In the genomic region with DNA sequence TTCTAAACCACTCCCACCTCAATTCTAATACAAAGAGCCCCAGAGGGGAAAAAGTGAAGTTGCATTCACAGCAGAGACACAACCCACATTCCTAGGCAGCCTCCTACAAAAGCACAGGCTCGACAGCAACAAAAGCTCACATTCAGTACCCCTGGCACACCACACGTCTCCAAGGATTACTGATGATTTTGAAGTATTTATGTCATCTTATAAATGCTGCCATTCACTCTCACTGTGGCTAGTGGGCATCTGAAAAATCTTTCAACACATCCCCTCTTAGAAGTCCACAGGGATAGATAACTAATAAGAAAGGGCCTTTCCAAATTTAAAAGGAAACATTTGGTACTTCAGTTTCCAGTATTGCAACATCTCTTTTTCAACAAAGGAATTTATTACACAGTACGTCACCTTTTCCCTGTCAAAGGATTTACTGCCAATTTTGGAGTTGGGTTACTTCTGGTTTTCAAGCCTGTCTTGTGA, we compare ENCODE assay signal across 8 cellular contexts.
DNase-seq lines count a peak whose midpoint lies in the region; ATAC-seq and TF ChIP-seq lines count a peak whose summit lies in the region.
"Had no signal": no experiment of that assay in that cellular context is flagged by ENCODE, and none has a peak within 500 bp of the region (broad histone marks: within the 10 kb centered on the region; RNA-seq: fewer than 3 reads in every experiment).

No MANE protein-coding gene starts in this region.

- intact Hi-C loops in right lobe of liver (cut with DNase I) (no loop called here), upper lobe of right lung (cut with DNase I) (no loop called here)

- H3K36me3 ChIP-seq in right lobe of liver (no peaks in the 10 kb centered on the region), upper lobe of right lung (no peaks in the 10 kb centered on the region)

- H3K4me3 ChIP-seq in coronary artery (no peak overlapping the region), right lobe of liver (no peak overlapping the region), upper lobe of right lung (no peak overlapping the region)

- H3K9me3 ChIP-seq in right lobe of liver = no peaks in the 10 kb centered on the region
- H3K9me3 ChIP-seq in upper lobe of right lung = no peaks in the 10 kb centered on the region

- H3K27me3 ChIP-seq in right lobe of liver (no peaks in the 10 kb centered on the region), upper lobe of right lung (no peaks in the 10 kb centered on the region)

- 41% methylated on average over 3 of the region's 3 CpGs for WGBS in right lobe of liver (ENCODE audit: insufficient coverage, low coverage, low lambda C conversion rate, missing lambda C conversion rate)

- H3K27ac ChIP-seq in coronary artery (peak overlapping the region; percentile 21 to 30), right lobe of liver (no peak overlapping the region), upper lobe of right lung (no peak overlapping the region)

- TF ChIP-seq CTCF in coronary artery (IDR thresholded peaks at IDR 0.05) (no peak), right lobe of liver (IDR thresholded peaks at IDR 0.05) (peak in 1 of 4 donors; percentile 12), upper lobe of right lung (IDR thresholded peaks at IDR 0.05) (no peak)

- no peak for TF ChIP-seq POLR2A in right lobe of liver (IDR thresholded peaks at IDR 0.05)

- peak; percentile 50 to 93 (median 64) for ATAC-seq in right lobe of liver
- peak; percentile 71 for ATAC-seq in upper lobe of right lung
- ATAC-seq in GM21737 (IDR thresholded peaks at IDR 0.05; ENCODE audit: unreplicated experiment) = no peak
- no peak for ATAC-seq in HG03565 (IDR thresholded peaks at IDR 0.05; ENCODE audit: unreplicated experiment)
- ATAC-seq in HG03460 (IDR thresholded peaks at IDR 0.05; ENCODE audit: unreplicated experiment) = no peak

- DNase-seq in LHCN-M2 (ENCODE audit: low read depth) (peak; percentile 77), coronary artery (ENCODE audit: low spot score) (no peak), right lobe of liver (no peak), upper lobe of right lung (no peak)
- DNase-seq: activated CD8-positive, alpha-beta memory T cell treated with anti-CD3 and anti-CD28 coated beads, Interleukin-2, amount 50 U/mL, for 4 hours had no signal

- H3K4me1 ChIP-seq in right lobe of liver (peaks cover 0 to 7% (median 0%) of the 10 kb centered on the region in 4 donors), upper lobe of right lung (peaks cover 4% of the 10 kb centered on the region)

Comparison
In these comparisons a context has a peak if more than half of its experiments do, and no peak if none do; other contexts are left out.
1. H3K27ac ChIP-seq: peak in coronary artery (2 of 2); none in right lobe of liver (0 of 3) and upper lobe of right lung (single experiment).
2. ATAC-seq: peak in right lobe of liver (4 of 4) and upper lobe of right lung (single experiment); none in GM21737 (single experiment), HG03565 (single experiment) and HG03460 (single experiment).